In genomic region chr11:74592063-74592440, GRCh38 we compare ENCODE assay signal across 8 cellular contexts. TPM values are rescaled to one million over a fixed set of nuclear protein-coding genes. Genes with fewer than 3 reads are reported as not detected.
A peak's percentile ranks its signal among the peaks of the same experiment; 100 is the strongest.
DNase-seq lines count a peak whose midpoint lies in the region; ATAC-seq and TF ChIP-seq lines count a peak whose summit lies in the region.

No MANE protein-coding gene starts in this region.

- H3K27me3 ChIP-seq in GM23248 (replicated peaks; ENCODE audit: insufficient read depth) (no peaks in the 10 kb centered on the region; the same call in 1 of the 2 replicates), SJSA1 (replicated peaks) (no peaks in the 10 kb centered on the region)

- H3K27ac ChIP-seq in GM23248 (peak overlapping the region; percentile 71), SJSA1 (no peak overlapping the region)

- TF ChIP-seq CTCF in fibroblast of villous mesenchyme (IDR thresholded peaks at IDR 0.05; ENCODE audit: insufficient read depth, low read depth, low read length) (no peak), progenitor cell of endocrine pancreas (IDR thresholded peaks at IDR 0.05; ENCODE audit: unreplicated experiment) (no peak)

- peaks cover 4% of the 10 kb centered on the region for H3K27me3 Mint-ChIP-seq in progenitor cell of endocrine pancreas

- no peak for ATAC-seq in GM21529 (IDR thresholded peaks at IDR 0.05; ENCODE audit: unreplicated experiment)

- H3K36me3 Mint-ChIP-seq in progenitor cell of endocrine pancreas (ENCODE audit: insufficient read depth), result peaks cover 15% of the 10 kb centered on the region

- H3K36me3 ChIP-seq in GM23248 (ENCODE audit: low read depth) (0 out of 2 replicates have a peak, but pooled peaks cover 1% of the 10 kb centered on the region), SJSA1 (peaks cover 4% of the 10 kb centered on the region; the same call in 1 of the 2 replicates)

- peak; percentile 49 for DNase-seq in GM23248
- DNase-seq in SJSA1 (ENCODE audit: low read depth in 1 of 2, low spot score in 2 of 2), result no peak
- no peak for DNase-seq in fibroblast of villous mesenchyme (ENCODE audit: low read depth)
- no peak for DNase-seq in progenitor cell of endocrine pancreas (ENCODE audit: low spot score, unreplicated experiment)
- no peak for DNase-seq in G401 (ENCODE audit: low spot score)
- DNase-seq in DMS79 (lab: John Stamatoyannopoulos, UW), result no peak
- no peak for DNase-seq in SHP77 (lab: John Stamatoyannopoulos, UW)

- peaks cover 17% of the 10 kb centered on the region for H3K4me1 Mint-ChIP-seq in progenitor cell of endocrine pancreas (ENCODE audit: low read depth)

- no peaks in the 10 kb centered on the region for H3K9me3 Mint-ChIP-seq in progenitor cell of endocrine pancreas (ENCODE audit: low read depth)

- H2AFZ ChIP-seq in GM23248, result peak overlapping the region; percentile 96

- no peaks in the 10 kb centered on the region for H3K9me3 ChIP-seq in GM23248 (ENCODE audit: low read depth)
- no peaks in the 10 kb centered on the region for H3K9me3 ChIP-seq in SJSA1 (replicated peaks)

- in situ Hi-C loops in GM23248 (cut with MboI) (no loop called here), G401 (cut with HindIII; ENCODE audit: low sequenced_read_pairs) (no loop called here)

- 5% methylated on average over 7 of the region's 7 CpGs for WGBS in GM23248 (ENCODE audit: low coverage in 1 of 2, low lambda C conversion rate in 2 of 2, missing lambda C conversion rate in 2 of 2), 2 experiments

- peak overlapping the region; percentile 94 for H3K4me2 ChIP-seq in GM23248 (ENCODE audit: unreplicated experiment)

- peak overlapping the region; percentile 99 for H3K27ac Mint-ChIP-seq in progenitor cell of endocrine pancreas

- H3K4me3 Mint-ChIP-seq in progenitor cell of endocrine pancreas (ENCODE audit: low read depth), result peak overlapping the region; percentile 100

- H4K20me1 ChIP-seq in GM23248 (ENCODE audit: insufficient read depth), result no peaks in the 10 kb centered on the region

- no peaks in the 10 kb centered on the region for H3K9me2 ChIP-seq in GM23248 (ENCODE audit: insufficient read depth)

- H3K4me1 ChIP-seq in GM23248 (ENCODE audit: insufficient read depth) (peaks cover 7% of the 10 kb centered on the region; the same call in 1 of the 2 replicates), SJSA1 (replicated peaks) (no peaks in the 10 kb centered on the region)

- H3K9ac ChIP-seq in GM23248, result peak overlapping the region; percentile 91

- peaks cover 40% of the 10 kb centered on the region for H3K79me2 ChIP-seq in GM23248 (ENCODE audit: insufficient read depth)

- no peaks in the 10 kb centered on the region for H3F3A ChIP-seq in GM23248 (ENCODE audit: insufficient read depth)

- peak overlapping the region; percentile 92 for H3K4me3 ChIP-seq in GM23248
- H3K4me3 ChIP-seq in SJSA1, result peak overlapping the region; percentile 82
- H3K4me3 ChIP-seq in fibroblast of villous mesenchyme (ENCODE audit: low read depth, low read length), result peak overlapping the region; percentile 65

RNA-seq across cellular contexts. Expression of gene POLD3, which starts 0.3 kb away (rescaled TPM):
- total RNA-seq in GM23248 (2014; rRNA removed; shearing (Covaris generic)), result 8.4 and 10.4 TPM in 2 replicates
- polyA plus RNA-seq in GM23248 (2016; fragmentation: Nextera tagmentation; extraction: Ambion mirVana), result 15.8 and 16.5 TPM in 2 replicates
- 11.2 and 12.7 TPM in 2 replicates for total RNA-seq in SJSA1 (2014; rRNA removed; shearing (Covaris generic))
- total RNA-seq in fibroblast of villous mesenchyme, result 9.0 and 13.8 TPM in 2 replicates
- 26.6 and 27.9 TPM in 2 replicates for total RNA-seq in progenitor cell of endocrine pancreas
- total RNA-seq in G401 (2014; rRNA removed; shearing (Covaris generic)), result 15.6 and 30.7 TPM in 2 replicates
